ENCODE assay signal across 8 cellular contexts in genomic region chr1:40709100-40709801, GRCh38. TPM values are rescaled to one million over a fixed set of nuclear protein-coding genes. Genes with fewer than 3 reads are reported as not detected.
DNase-seq lines count a peak whose midpoint lies in the region; ATAC-seq and TF ChIP-seq lines count a peak whose summit lies in the region.

No MANE protein-coding gene starts in this region.

- H3K9ac ChIP-seq in neural cell (ENCODE audit: low read length): peak overlapping the region; percentile 59

- TF ChIP-seq CTCF in DOHH2 (IDR thresholded peaks at IDR 0.05; ENCODE audit: low read depth, low read length, poor library complexity, severe bottlenecking): no peak
- no peak for TF ChIP-seq CTCF in foreskin fibroblast (IDR thresholded peaks at IDR 0.05; ENCODE audit: low read depth, low read length)
- no peak for TF ChIP-seq CTCF in neural cell (IDR thresholded peaks at IDR 0.05; ENCODE audit: poor library complexity, severe bottlenecking)

- no peaks in the 10 kb centered on the region for H3K9me3 Mint-ChIP-seq in stimulated activated naive CD8-positive, alpha-beta T cell treated with anti-CD3 and anti-CD28 coated beads, Interleukin-15, amount 100 ng/mL, for 72 hours

- H3F3A ChIP-seq in DOHH2 (ENCODE audit: control insufficient read depth, insufficient read depth) (0 out of 2 replicates have a peak, but pooled peaks cover 2% of the 10 kb centered on the region), neural cell (ENCODE audit: insufficient read depth, low read length, poor library complexity, severe bottlenecking) (no peaks in the 10 kb centered on the region)

- no peak for TF ChIP-seq EP300 in neural cell (conservative IDR thresholded peaks at IDR 0.05; ENCODE audit: poor library complexity, severe bottlenecking)

- H3K4me3 ChIP-seq in DOHH2 (ENCODE audit: low read length) (peak overlapping the region; percentile 91), foreskin fibroblast (ENCODE audit: low read depth in 1 of 2, low read length in 2 of 2) (peak overlapping the region; percentile 70 to 72), neural cell (ENCODE audit: low read length) (peak overlapping the region; percentile 68)

- H3K36me3 ChIP-seq in DOHH2 (ENCODE audit: control insufficient read depth, low read length): peaks cover 26% of the 10 kb centered on the region
- no peaks in the 10 kb centered on the region for H3K36me3 ChIP-seq in neural cell (ENCODE audit: insufficient read depth, low read length)

- TF ChIP-seq RAD21 in neural cell (conservative IDR thresholded peaks at IDR 0.05): peak; percentile 9

- peaks cover 62% of the 10 kb centered on the region for H3K4me1 Mint-ChIP-seq in stimulated activated naive CD8-positive, alpha-beta T cell treated with anti-CD3 and anti-CD28 coated beads, Interleukin-15, amount 100 ng/mL, for 72 hours

- no peaks in the 10 kb centered on the region for H3K9me2 ChIP-seq in DOHH2 (replicated peaks; ENCODE audit: control insufficient read depth, low read length)
- no peaks in the 10 kb centered on the region for H3K9me2 ChIP-seq in neural cell (ENCODE audit: insufficient read depth, low read length)

- H3K79me2 ChIP-seq in DOHH2 (ENCODE audit: control insufficient read depth, low read length) (peaks cover 97% of the 10 kb centered on the region), neural cell (replicated peaks; ENCODE audit: insufficient read depth, low read length) (peaks cover 68% of the 10 kb centered on the region)

- H3K4me2 ChIP-seq in DOHH2 (ENCODE audit: low read length) (peak overlapping the region; percentile 82), neural cell (ENCODE audit: low read length) (peak overlapping the region; percentile 95)

- H4K20me1 ChIP-seq in DOHH2 (ENCODE audit: control insufficient read depth, insufficient read depth, low read depth, low read length) (no peaks in the 10 kb centered on the region), neural cell (ENCODE audit: insufficient read depth) (no peaks in the 10 kb centered on the region)

- H3K27me3 ChIP-seq in DOHH2 (ENCODE audit: control insufficient read depth, low read length) (no peaks in the 10 kb centered on the region), neural cell (ENCODE audit: insufficient read depth, low read depth, low read length) (no peaks in the 10 kb centered on the region)

- peak overlapping the region; percentile 52 for H2AFZ ChIP-seq in neural cell (ENCODE audit: low read depth, low read length)

- peak; percentile 52 for DNase-seq in KG1 (lab: John Stamatoyannopoulos, UW)
- peak; percentile 65 for DNase-seq in activated gamma-delta T cell treated with anti-CD3 and anti-CD28 coated beads, Interleukin-2, amount 50 U/mL, for 16 hours (ENCODE audit: low read depth)
- DNase-seq in foreskin fibroblast: peak; percentile 90 to 95
- peak; percentile 74 to 80 for DNase-seq in stimulated activated naive CD8-positive, alpha-beta T cell treated with anti-CD3 and anti-CD28 coated beads, Interleukin-15, amount 100 ng/mL, for 72 hours

- H3K27ac ChIP-seq in DOHH2 (ENCODE audit: low read depth, low read length) (peak overlapping the region; percentile 87), neural cell (ENCODE audit: low read length) (peak overlapping the region; percentile 57)

- peak overlapping the region; percentile 92 to 99 for H3K4me3 Mint-ChIP-seq in stimulated activated naive CD8-positive, alpha-beta T cell treated with anti-CD3 and anti-CD28 coated beads, Interleukin-15, amount 100 ng/mL, for 72 hours

- H3K27me3 Mint-ChIP-seq in stimulated activated naive CD8-positive, alpha-beta T cell treated with anti-CD3 and anti-CD28 coated beads, Interleukin-15, amount 100 ng/mL, for 72 hours: no peaks in the 10 kb centered on the region

- peak overlapping the region; percentile 85 to 94 for H3K27ac Mint-ChIP-seq in stimulated activated naive CD8-positive, alpha-beta T cell treated with anti-CD3 and anti-CD28 coated beads, Interleukin-15, amount 100 ng/mL, for 72 hours

- no peaks in the 10 kb centered on the region for H3K9me3 ChIP-seq in DOHH2 (ENCODE audit: control insufficient read depth, insufficient read depth, low read length)
- H3K9me3 ChIP-seq in neural cell (ENCODE audit: low read length): no peaks in the 10 kb centered on the region

- H3K4me1 ChIP-seq in DOHH2 (ENCODE audit: control insufficient read depth, low read length): peaks cover 69% of the 10 kb centered on the region

- peak; percentile 84 for ATAC-seq in GM21786 (IDR thresholded peaks at IDR 0.05; ENCODE audit: unreplicated experiment)
- peak; percentile 99 for ATAC-seq in stimulated activated naive CD8-positive, alpha-beta T cell treated with anti-CD3 and anti-CD28 coated beads, Interleukin-15, amount 100 ng/mL, for 72 hours

- peak; percentile 66 for TF ChIP-seq POLR2A in Raji (IDR thresholded peaks at IDR 0.05; ENCODE audit: insufficient read depth, low read depth, low read length)

TF ChIP-seq in neural cell, 6 proteins besides CTCF, POLR2A, EP300 and RAD21:
- no peak for TF ChIP-seq EZH2 (IDR thresholded peaks at IDR 0.05; ENCODE audit: borderline replicate concordance, insufficient read depth, low read length, poor library complexity, severe bottlenecking)
- peak; percentile 64 for TF ChIP-seq POLR2AphosphoS5 (IDR thresholded peaks at IDR 0.05)
- peak; percentile 64 for TF ChIP-seq MXI1 (conservative IDR thresholded peaks at IDR 0.05; ENCODE audit: poor library complexity, severe bottlenecking)
- TF ChIP-seq TAF1 (IDR thresholded peaks at IDR 0.05; ENCODE audit: low read depth): no peak
- peak; percentile 7 for TF ChIP-seq REST (IDR thresholded peaks at IDR 0.05; ENCODE audit: borderline replicate concordance)
- TF ChIP-seq SMC3 (conservative IDR thresholded peaks at IDR 0.05; ENCODE audit: poor library complexity): no peak
TF ChIP-seq in neural cell: peak in this region for 3.

RNA-seq across cellular contexts. Expression of gene NFYC, which starts 17.7 kb away (rescaled TPM):
- polyA plus RNA-seq in neural cell: 66.0 and 78.8 TPM in 2 replicates
- polyA minus RNA-seq in neural cell: 67.4 and 71.7 TPM in 2 replicates

RNA-seq across cellular contexts. Expression of gene RIMS3, which starts 43.8 kb away (rescaled TPM):
- polyA plus RNA-seq in neural cell: 31.6 and 36.9 TPM in 2 replicates
- 52.1 and 54.1 TPM in 2 replicates for polyA minus RNA-seq in neural cell

Comparison
In these comparisons a context has a peak if more than half of its experiments do, and no peak if none do; other contexts are left out.
1. Peak in every context shown above with its lines: DNase-seq, ATAC-seq, H3K4me3 ChIP-seq and H3K27ac ChIP-seq.